In genomic region chr2:73307720-73308119, GRCh38 we compare ENCODE assay signal across 1 cellular context.
TF ChIP-seq lines count a peak whose summit lies in the region.

No MANE protein-coding gene starts in this region.

TF ChIP-seq in HepG2, 621 proteins besides CTCF, POLR2A, EP300 and RAD21:
- TF ChIP-seq ZFY (CRISPR knock-in tag; IDR thresholded peaks at IDR 0.05) (no peak), ZNF251 (CRISPR knock-in tag; IDR thresholded peaks at IDR 0.05) (no peak), ATF1 (CRISPR knock-in tag; IDR thresholded peaks at IDR 0.05) (no peak), HNF4A (CRISPR knock-in tag; IDR thresholded peaks at IDR 0.05) (no peak), DNMT3B (CRISPR knock-in tag; conservative IDR thresholded peaks at IDR 0.05) (no peak), GATA4 (IDR thresholded peaks at IDR 0.05; ENCODE audit: borderline replicate concordance, low read depth) (no peak)
- TF ChIP-seq, protein P1, sequence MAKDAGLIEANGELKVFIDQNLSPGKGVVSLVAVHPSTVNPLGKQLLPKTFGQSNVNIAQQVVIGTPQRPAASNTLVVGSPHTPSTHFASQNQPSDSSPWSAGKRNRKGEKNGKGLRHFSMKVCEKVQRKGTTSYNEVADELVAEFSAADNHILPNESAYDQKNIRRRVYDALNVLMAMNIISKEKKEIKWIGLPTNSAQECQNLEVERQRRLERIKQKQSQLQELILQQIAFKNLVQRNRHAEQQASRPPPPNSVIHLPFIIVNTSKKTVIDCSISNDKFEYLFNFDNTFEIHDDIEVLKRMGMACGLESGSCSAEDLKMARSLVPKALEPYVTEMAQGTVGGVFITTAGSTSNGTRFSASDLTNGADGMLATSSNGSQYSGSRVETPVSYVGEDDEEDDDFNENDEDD (CRISPR knock-in tag; IDR thresholded peaks at IDR 0.05; ENCODE audit: borderline replicate concordance): no peak
